ENCODE assay signal across 1 cellular context in the genomic region with DNA sequence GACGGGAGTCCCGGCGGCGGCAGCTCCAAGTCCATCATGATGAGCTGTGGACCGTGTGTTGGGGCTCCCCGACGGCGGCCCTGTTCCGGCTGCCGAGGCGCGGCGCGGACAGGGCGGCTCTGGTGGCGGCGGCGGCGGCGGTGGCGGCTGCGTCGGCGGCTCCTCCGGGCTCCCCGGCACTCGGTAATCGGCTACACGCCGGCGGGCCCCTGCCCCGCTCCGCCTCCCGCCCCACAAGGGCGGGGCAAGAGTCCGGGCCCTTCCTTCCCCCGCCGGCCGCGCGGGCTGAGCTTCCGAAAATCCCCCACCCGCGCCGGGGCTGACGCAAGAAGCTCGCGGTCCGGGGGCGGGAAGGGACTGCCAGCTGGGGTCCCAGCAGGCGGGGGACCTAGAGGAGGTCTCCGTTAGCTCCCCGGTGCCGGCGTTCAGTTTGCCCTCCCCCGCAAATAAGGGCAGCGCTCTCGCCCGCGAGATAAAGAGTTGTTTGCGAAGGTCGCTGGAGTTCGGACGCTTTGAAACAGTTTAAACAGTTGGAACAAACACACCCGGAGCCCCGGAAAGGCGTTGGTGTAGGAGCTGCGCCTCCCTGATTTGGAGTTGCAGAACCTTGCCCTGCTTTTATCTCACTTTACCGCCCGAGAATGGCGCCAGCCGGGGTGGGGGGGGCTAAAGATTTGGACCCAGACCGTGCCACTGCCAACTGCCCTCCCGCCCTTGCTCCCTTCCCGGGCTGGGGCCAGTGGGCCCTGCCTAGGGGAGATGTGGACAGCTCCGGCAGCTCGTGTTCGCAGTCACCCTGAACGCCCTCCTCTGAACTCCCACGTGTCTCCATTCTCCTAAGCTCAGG.
TF ChIP-seq lines count a peak whose summit lies in the region.

A gene (minus strand): TSS at position 189 of the 847 bp plus-strand sequence. CDS start 151 bp downstream, at position 38.

TF ChIP-seq in K562, 482 proteins besides CTCF, POLR2A, EP300 and RAD21 (continued from another document and continues in another):
- TF ChIP-seq, protein P1, sequence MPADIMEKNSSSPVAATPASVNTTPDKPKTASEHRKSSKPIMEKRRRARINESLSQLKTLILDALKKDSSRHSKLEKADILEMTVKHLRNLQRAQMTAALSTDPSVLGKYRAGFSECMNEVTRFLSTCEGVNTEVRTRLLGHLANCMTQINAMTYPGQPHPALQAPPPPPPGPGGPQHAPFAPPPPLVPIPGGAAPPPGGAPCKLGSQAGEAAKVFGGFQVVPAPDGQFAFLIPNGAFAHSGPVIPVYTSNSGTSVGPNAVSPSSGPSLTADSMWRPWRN (IDR thresholded peaks at IDR 0.05; ENCODE audit: low read depth): peak; percentile 56; the same call in 1 of the 2 replicates
- TF ChIP-seq ZNF134 (CRISPR knock-in tag; conservative IDR thresholded peaks at IDR 0.05) (no peak), RBM15 (IDR thresholded peaks at IDR 0.05; ENCODE audit: insufficient read depth, low read length) (0 out of 2 replicates have a peak, but pooled peaks have one; percentile 61), MTF1 (CRISPR knock-in tag; IDR thresholded peaks at IDR 0.05; ENCODE audit: borderline replicate concordance) (no peak), CXXC5 (CRISPR knock-in tag; IDR thresholded peaks at IDR 0.05) (peak; percentile 90), ZNF766 (CRISPR knock-in tag; conservative IDR thresholded peaks at IDR 0.05) (peak; percentile 88; the same call in 1 of the 2 replicates), SRF (CRISPR knock-in tag; IDR thresholded peaks at IDR 0.05) (peak; percentile 45 to 74; a peak in 2 of 4 replicates), ZNF551 (CRISPR knock-in tag; IDR thresholded peaks at IDR 0.05) (no peak), ZNF253 (CRISPR knock-in tag; conservative IDR thresholded peaks at IDR 0.05) (no peak; the same call in 1 of the 2 replicates), PPARD (CRISPR knock-in tag; IDR thresholded peaks at IDR 0.05) (no peak), ZNF589 (CRISPR knock-in tag; IDR thresholded peaks at IDR 0.05; ENCODE audit: low read depth) (peak; percentile 87; the same call in 1 of the 2 replicates), ZNF282 (CRISPR knock-in tag; IDR thresholded peaks at IDR 0.05) (peak; percentile 7; the same call in 1 of the 2 replicates), KDM5B (IDR thresholded peaks at IDR 0.05; ENCODE audit: insufficient replicate concordance, low read depth, low read length) (peak; percentile 71), HLTF (IDR thresholded peaks at IDR 0.05) (no peak), RBM22 (IDR thresholded peaks at IDR 0.05; ENCODE audit: low read depth, low read length, poor library complexity, severe bottlenecking) (peak; percentile 88), ETV6 (IDR thresholded peaks at IDR 0.05; ENCODE audit: borderline replicate concordance in 1 of 2, low read depth in 2 of 2, low read length in 1 of 2) (peak in 1 of 2 experiments; percentile 40; a peak in 2 of 4 replicates), ETV6 (CRISPR knock-in tag; IDR thresholded peaks at IDR 0.05; ENCODE audit: borderline replicate concordance) (no peak; the same call in 1 of the 2 replicates), RBM34 (IDR thresholded peaks at IDR 0.05; ENCODE audit: borderline replicate concordance, insufficient read depth, low read length) (no peak), HDAC6 (IDR thresholded peaks at IDR 0.05; ENCODE audit: low read depth, low read length) (no peak), JUND (IDR thresholded peaks at IDR 0.05; ENCODE audit: borderline replicate concordance, low read depth, low read length) (peak; percentile 92), JUND (tag; IDR thresholded peaks at IDR 0.05; ENCODE audit: borderline replicate concordance, low read depth, low read length) (peak; percentile 29; the same call in 1 of the 3 replicates), MAFK (IDR thresholded peaks at IDR 0.05; ENCODE audit: low read length) (no peak), BHLHE40 (IDR thresholded peaks at IDR 0.05; ENCODE audit: low read length) (peak; percentile 31; the same call in 1 of the 2 replicates), HMG20A (CRISPR knock-in tag; conservative IDR thresholded peaks at IDR 0.05) (no peak), GATAD2B (IDR thresholded peaks at IDR 0.05; ENCODE audit: borderline replicate concordance) (peak; percentile 87), PHF20 (IDR thresholded peaks at IDR 0.05; ENCODE audit: partially characterized antibody) (peak; percentile 11), RBM14 (IDR thresholded peaks at IDR 0.05; ENCODE audit: borderline replicate concordance, insufficient read depth, low read depth, low read length) (peak; percentile 77; the same call in 1 of the 2 replicates), POLR3A (IDR thresholded peaks at IDR 0.05; ENCODE audit: borderline replicate concordance, extremely low read depth, insufficient read depth, insufficient read length) (no peak), PHTF2 (CRISPR knock-in tag; IDR thresholded peaks at IDR 0.05) (0 out of 2 replicates have a peak, but pooled peaks have one; percentile 32), EHMT2 (IDR thresholded peaks at IDR 0.05) (0 out of 2 replicates have a peak, but pooled peaks have one; percentile 21), MIER1 (IDR thresholded peaks at IDR 0.05; ENCODE audit: low read depth) (no peak; the same call in 1 of the 2 replicates), EZH2 (IDR thresholded peaks at IDR 0.05; ENCODE audit: borderline replicate concordance, low read depth, low read length) (no peak), NFIC (IDR thresholded peaks at IDR 0.05) (peak; percentile 70; the same call in 1 of the 2 replicates), NCOA2 (IDR thresholded peaks at IDR 0.05; ENCODE audit: partially characterized antibody in 2 of 2) (peak in 1 of 2 experiments; percentile 11)
- TF ChIP-seq, protein P2, sequence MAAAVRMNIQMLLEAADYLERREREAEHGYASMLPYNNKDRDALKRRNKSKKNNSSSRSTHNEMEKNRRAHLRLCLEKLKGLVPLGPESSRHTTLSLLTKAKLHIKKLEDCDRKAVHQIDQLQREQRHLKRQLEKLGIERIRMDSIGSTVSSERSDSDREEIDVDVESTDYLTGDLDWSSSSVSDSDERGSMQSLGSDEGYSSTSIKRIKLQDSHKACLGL (CRISPR knock-in tag; IDR thresholded peaks at IDR 0.05; ENCODE audit: borderline replicate concordance, poor library complexity, severe bottlenecking): no peak
- TF ChIP-seq, protein P3, sequence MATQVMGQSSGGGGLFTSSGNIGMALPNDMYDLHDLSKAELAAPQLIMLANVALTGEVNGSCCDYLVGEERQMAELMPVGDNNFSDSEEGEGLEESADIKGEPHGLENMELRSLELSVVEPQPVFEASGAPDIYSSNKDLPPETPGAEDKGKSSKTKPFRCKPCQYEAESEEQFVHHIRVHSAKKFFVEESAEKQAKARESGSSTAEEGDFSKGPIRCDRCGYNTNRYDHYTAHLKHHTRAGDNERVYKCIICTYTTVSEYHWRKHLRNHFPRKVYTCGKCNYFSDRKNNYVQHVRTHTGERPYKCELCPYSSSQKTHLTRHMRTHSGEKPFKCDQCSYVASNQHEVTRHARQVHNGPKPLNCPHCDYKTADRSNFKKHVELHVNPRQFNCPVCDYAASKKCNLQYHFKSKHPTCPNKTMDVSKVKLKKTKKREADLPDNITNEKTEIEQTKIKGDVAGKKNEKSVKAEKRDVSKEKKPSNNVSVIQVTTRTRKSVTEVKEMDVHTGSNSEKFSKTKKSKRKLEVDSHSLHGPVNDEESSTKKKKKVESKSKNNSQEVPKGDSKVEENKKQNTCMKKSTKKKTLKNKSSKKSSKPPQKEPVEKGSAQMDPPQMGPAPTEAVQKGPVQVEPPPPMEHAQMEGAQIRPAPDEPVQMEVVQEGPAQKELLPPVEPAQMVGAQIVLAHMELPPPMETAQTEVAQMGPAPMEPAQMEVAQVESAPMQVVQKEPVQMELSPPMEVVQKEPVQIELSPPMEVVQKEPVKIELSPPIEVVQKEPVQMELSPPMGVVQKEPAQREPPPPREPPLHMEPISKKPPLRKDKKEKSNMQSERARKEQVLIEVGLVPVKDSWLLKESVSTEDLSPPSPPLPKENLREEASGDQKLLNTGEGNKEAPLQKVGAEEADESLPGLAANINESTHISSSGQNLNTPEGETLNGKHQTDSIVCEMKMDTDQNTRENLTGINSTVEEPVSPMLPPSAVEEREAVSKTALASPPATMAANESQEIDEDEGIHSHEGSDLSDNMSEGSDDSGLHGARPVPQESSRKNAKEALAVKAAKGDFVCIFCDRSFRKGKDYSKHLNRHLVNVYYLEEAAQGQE (CRISPR knock-in tag; IDR thresholded peaks at IDR 0.05; ENCODE audit: low read depth): peak; percentile 53; the same call in 1 of the 2 replicates
- TF ChIP-seq, protein P4, sequence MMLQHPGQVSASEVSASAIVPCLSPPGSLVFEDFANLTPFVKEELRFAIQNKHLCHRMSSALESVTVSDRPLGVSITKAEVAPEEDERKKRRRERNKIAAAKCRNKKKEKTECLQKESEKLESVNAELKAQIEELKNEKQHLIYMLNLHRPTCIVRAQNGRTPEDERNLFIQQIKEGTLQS (IDR thresholded peaks at IDR 0.05): peak; percentile 98
- TF ChIP-seq, protein P4 (CRISPR knock-in tag; conservative IDR thresholded peaks at IDR 0.05): peak; percentile 88
- TF ChIP-seq, protein P5, sequence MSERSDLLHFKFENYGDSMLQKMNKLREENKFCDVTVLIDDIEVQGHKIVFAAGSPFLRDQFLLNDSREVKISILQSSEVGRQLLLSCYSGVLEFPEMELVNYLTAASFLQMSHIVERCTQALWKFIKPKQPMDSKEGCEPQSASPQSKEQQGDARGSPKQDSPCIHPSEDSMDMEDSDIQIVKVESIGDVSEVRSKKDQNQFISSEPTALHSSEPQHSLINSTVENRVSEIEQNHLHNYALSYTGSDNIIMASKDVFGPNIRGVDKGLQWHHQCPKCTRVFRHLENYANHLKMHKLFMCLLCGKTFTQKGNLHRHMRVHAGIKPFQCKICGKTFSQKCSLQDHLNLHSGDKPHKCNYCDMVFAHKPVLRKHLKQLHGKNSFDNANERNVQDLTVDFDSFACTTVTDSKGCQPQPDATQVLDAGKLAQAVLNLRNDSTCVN (CRISPR knock-in tag; IDR thresholded peaks at IDR 0.05): peak; percentile 86; the same call in 1 of the 2 replicates
- TF ChIP-seq, protein P6, sequence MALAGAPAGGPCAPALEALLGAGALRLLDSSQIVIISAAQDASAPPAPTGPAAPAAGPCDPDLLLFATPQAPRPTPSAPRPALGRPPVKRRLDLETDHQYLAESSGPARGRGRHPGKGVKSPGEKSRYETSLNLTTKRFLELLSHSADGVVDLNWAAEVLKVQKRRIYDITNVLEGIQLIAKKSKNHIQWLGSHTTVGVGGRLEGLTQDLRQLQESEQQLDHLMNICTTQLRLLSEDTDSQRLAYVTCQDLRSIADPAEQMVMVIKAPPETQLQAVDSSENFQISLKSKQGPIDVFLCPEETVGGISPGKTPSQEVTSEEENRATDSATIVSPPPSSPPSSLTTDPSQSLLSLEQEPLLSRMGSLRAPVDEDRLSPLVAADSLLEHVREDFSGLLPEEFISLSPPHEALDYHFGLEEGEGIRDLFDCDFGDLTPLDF (CRISPR knock-in tag; IDR thresholded peaks at IDR 0.05): peak; percentile 86
- TF ChIP-seq, protein P7, sequence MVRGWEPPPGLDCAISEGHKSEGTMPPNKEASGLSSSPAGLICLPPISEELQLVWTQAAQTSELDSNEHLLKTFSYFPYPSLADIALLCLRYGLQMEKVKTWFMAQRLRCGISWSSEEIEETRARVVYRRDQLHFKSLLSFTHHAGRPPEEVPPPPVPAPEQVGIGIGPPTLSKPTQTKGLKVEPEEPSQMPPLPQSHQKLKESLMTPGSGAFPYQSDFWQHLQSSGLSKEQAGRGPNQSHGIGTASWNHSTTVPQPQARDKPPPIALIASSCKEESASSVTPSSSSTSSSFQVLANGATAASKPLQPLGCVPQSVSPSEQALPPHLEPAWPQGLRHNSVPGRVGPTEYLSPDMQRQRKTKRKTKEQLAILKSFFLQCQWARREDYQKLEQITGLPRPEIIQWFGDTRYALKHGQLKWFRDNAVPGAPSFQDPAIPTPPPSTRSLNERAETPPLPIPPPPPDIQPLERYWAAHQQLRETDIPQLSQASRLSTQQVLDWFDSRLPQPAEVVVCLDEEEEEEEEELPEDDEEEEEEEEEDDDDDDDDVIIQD (CRISPR knock-in tag; IDR thresholded peaks at IDR 0.05): no peak
- TF ChIP-seq, protein P8, sequence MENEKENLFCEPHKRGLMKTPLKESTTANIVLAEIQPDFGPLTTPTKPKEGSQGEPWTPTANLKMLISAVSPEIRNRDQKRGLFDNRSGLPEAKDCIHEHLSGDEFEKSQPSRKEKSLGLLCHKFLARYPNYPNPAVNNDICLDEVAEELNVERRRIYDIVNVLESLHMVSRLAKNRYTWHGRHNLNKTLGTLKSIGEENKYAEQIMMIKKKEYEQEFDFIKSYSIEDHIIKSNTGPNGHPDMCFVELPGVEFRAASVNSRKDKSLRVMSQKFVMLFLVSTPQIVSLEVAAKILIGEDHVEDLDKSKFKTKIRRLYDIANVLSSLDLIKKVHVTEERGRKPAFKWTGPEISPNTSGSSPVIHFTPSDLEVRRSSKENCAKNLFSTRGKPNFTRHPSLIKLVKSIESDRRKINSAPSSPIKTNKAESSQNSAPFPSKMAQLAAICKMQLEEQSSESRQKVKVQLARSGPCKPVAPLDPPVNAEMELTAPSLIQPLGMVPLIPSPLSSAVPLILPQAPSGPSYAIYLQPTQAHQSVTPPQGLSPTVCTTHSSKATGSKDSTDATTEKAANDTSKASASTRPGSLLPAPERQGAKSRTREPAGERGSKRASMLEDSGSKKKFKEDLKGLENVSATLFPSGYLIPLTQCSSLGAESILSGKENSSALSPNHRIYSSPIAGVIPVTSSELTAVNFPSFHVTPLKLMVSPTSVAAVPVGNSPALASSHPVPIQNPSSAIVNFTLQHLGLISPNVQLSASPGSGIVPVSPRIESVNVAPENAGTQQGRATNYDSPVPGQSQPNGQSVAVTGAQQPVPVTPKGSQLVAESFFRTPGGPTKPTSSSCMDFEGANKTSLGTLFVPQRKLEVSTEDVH (IDR thresholded peaks at IDR 0.05; ENCODE audit: low read depth, partially characterized antibody): peak; percentile 52
- TF ChIP-seq, protein P9, sequence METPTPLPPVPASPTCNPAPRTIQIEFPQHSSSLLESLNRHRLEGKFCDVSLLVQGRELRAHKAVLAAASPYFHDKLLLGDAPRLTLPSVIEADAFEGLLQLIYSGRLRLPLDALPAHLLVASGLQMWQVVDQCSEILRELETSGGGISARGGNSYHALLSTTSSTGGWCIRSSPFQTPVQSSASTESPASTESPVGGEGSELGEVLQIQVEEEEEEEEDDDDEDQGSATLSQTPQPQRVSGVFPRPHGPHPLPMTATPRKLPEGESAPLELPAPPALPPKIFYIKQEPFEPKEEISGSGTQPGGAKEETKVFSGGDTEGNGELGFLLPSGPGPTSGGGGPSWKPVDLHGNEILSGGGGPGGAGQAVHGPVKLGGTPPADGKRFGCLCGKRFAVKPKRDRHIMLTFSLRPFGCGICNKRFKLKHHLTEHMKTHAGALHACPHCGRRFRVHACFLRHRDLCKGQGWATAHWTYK (CRISPR knock-in tag; IDR thresholded peaks at IDR 0.05): peak; percentile 75
